ENCODE assay signal across 22 cellular contexts in genomic region chr12:100984821-100985220, GRCh38.
DNase-seq lines count a peak whose midpoint lies in the region; TF ChIP-seq lines count a peak whose summit lies in the region.
"Had no signal": no experiment of that assay in that cellular context is flagged by ENCODE, and none has a peak within 500 bp of the region (broad histone marks: within the 10 kb centered on the region; RNA-seq: fewer than 3 reads in every experiment).

No MANE protein-coding gene starts in this region.

- H3K27me3 Mint-ChIP-seq in neural crest cell (ENCODE audit: low read depth): peaks cover 6% of the 10 kb centered on the region
- peaks cover 4% of the 10 kb centered on the region for H3K27me3 Mint-ChIP-seq in mesothelial cell of epicardium (ENCODE audit: low read depth)
- H3K27me3 Mint-ChIP-seq in osteocyte (ENCODE audit: unreplicated experiment): no peaks in the 10 kb centered on the region

- H3K9me3 Mint-ChIP-seq in neural crest cell (peaks cover 3% of the 10 kb centered on the region), mesothelial cell of epicardium (peaks cover 3% of the 10 kb centered on the region), osteocyte (ENCODE audit: unreplicated experiment) (peaks cover 3% of the 10 kb centered on the region)
- H3K9me3 Mint-ChIP-seq: GM23338 had no signal

- H3K36me3 Mint-ChIP-seq in neural crest cell (ENCODE audit: low read depth) (no peaks in the 10 kb centered on the region), mesothelial cell of epicardium (no peaks in the 10 kb centered on the region), osteocyte (ENCODE audit: unreplicated experiment) (no peaks in the 10 kb centered on the region)
- H3K36me3 Mint-ChIP-seq: CD4-positive, alpha-beta memory T cell had no signal

- H3K4me3 ChIP-seq in BJ (ENCODE audit: low read depth, low read length) (no peak overlapping the region), HFF-Myc (replicated peaks; ENCODE audit: low read depth, low read length) (no peak overlapping the region), foreskin fibroblast (ENCODE audit: low read depth in 1 of 2, low read length in 2 of 2) (no peak overlapping the region)
- H3K4me3 ChIP-seq: GM12878, GM23338 had no signal

- H3K27me3 ChIP-seq in BJ (ENCODE audit: control insufficient read depth, insufficient read depth, low read length): no peaks in the 10 kb centered on the region
- H3K27me3 ChIP-seq: BE2C had no signal

- no peak for TF ChIP-seq CTCF in BJ (IDR thresholded peaks at IDR 0.05; ENCODE audit: insufficient read depth, low read depth, low read length)
- TF ChIP-seq CTCF in HFF-Myc (IDR thresholded peaks at IDR 0.05; ENCODE audit: low read depth, low read length, missing control alignments): no peak
- TF ChIP-seq CTCF in foreskin fibroblast (IDR thresholded peaks at IDR 0.05; ENCODE audit: low read depth, low read length): no peak
- no peak for TF ChIP-seq CTCF in neural crest cell (conservative IDR thresholded peaks at IDR 0.05)
- TF ChIP-seq CTCF in mesothelial cell of epicardium (IDR thresholded peaks at IDR 0.05; ENCODE audit: unreplicated experiment): no peak
- TF ChIP-seq CTCF in osteocyte (IDR thresholded peaks at IDR 0.05): no peak

- no peaks in the 10 kb centered on the region for H3K36me3 ChIP-seq in BJ (ENCODE audit: control insufficient read depth, insufficient read depth, low read length)
- H3K36me3 ChIP-seq: BE2C had no signal

- peak overlapping the region; percentile 19 for H3K27ac Mint-ChIP-seq in neural crest cell (ENCODE audit: unreplicated experiment)
- no peak overlapping the region for H3K27ac Mint-ChIP-seq in mesothelial cell of epicardium
- H3K27ac Mint-ChIP-seq in osteocyte (ENCODE audit: unreplicated experiment): no peak overlapping the region
- H3K27ac Mint-ChIP-seq: CD4-positive, alpha-beta memory T cell; GM23338; H9; HFFc6 had no signal

- POLR2A ChIA-PET in BJ (lab: Charles Lee): interaction anchor here (0.6 kb wide), 1 partner anchor 108 kb away, joined by 3 read pairs; no protein-coding TSS in a partner anchor

- DNase-seq in BJ (ENCODE audit: low read depth): peak; percentile 80
- DNase-seq in HFF-Myc (ENCODE audit: extremely low read depth, low read depth): peak; percentile 47
- peak; percentile 24 to 43 for DNase-seq in foreskin fibroblast
- no peak for DNase-seq in neural crest cell (ENCODE audit: low read depth, low spot score)
- DNase-seq in LoVo (ENCODE audit: low spot score): no peak
- DNase-seq in ureter (ENCODE audit: low spot score): no peak
- no peak for DNase-seq in mesothelial cell of epicardium (ENCODE audit: low spot score in 2 of 2, unreplicated experiment in 2 of 2)
- DNase-seq in osteocyte (ENCODE audit: extremely low spot score, unreplicated experiment): no peak
- DNase-seq: AML-193; BE2C; C1 segment of cervical spinal cord; Calu3; CD4-positive, alpha-beta memory T cell; COR-L47; DMS153; DND-41; EL; GDM1; H9; HFFc6 had no signal

- CTCF ChIA-PET in BJ (lab: Yijun Ruan, JAX): interaction anchor here (0.6 to 1.1 kb wide), 2 partner anchors 17 to 871 kb away, joined by 3 to 4 read pairs; no protein-coding TSS in a partner anchor

- no peak overlapping the region for H3K4me3 Mint-ChIP-seq in neural crest cell
- no peak overlapping the region for H3K4me3 Mint-ChIP-seq in mesothelial cell of epicardium
- no peak overlapping the region for H3K4me3 Mint-ChIP-seq in osteocyte (ENCODE audit: unreplicated experiment)
- H3K4me3 Mint-ChIP-seq: CD4-positive, alpha-beta memory T cell; GM23338; H9; HFFc6 had no signal

- H3K4me1 Mint-ChIP-seq in neural crest cell: peaks cover 22% of the 10 kb centered on the region
- H3K4me1 Mint-ChIP-seq in mesothelial cell of epicardium: peaks cover 27% of the 10 kb centered on the region
- peaks cover 12% of the 10 kb centered on the region for H3K4me1 Mint-ChIP-seq in osteocyte (ENCODE audit: unreplicated experiment)
- H3K4me1 Mint-ChIP-seq: CD4-positive, alpha-beta memory T cell had no signal

Comparison
In these comparisons a context has a peak if more than half of its experiments do, and no peak if none do; other contexts are left out.
1. DNase-seq: peak in BJ (single experiment), HFF-Myc (single experiment) and foreskin fibroblast (2 of 2); none in neural crest cell (single experiment), LoVo (single experiment), ureter (single experiment), mesothelial cell of epicardium (0 of 2) and osteocyte (single experiment).